ENCODE assay signal across 15 cellular contexts in the genomic region with DNA sequence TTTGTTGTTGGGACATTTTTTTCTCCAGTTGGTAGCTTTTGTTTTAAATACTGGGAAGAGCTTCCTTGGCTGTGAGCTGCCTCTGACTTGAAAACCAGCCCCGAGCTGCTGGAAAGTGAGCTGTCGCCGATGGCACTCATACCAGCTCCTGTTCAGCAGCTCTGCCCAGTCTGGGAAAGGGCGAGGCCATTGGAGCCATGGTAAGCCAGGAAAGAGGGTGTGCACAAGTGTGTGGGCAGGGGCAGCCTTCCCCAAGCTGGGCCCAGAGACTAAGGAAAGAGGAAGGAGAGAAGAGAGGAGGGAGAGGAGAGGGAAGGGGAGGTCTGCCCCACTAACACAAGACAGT. TPM values are rescaled to one million over a fixed set of nuclear protein-coding genes. Genes with fewer than 3 reads are reported as not detected.
DNase-seq lines count a peak whose midpoint lies in the region; ATAC-seq, FAIRE-seq and TF ChIP-seq lines count a peak whose summit lies in the region.
"Had no signal": no experiment of that assay in that cellular context is flagged by ENCODE, and none has a peak within 500 bp of the region (broad histone marks: within the 10 kb centered on the region; RNA-seq: fewer than 3 reads in every experiment).

No MANE protein-coding gene starts in this region.

- H3K18ac ChIP-seq in H9 (ENCODE audit: insufficient read length, low read depth, low read length) = no peak overlapping the region

- H3K9ac ChIP-seq in H9 (ENCODE audit: extremely low read depth, insufficient read length, low read length) = no peak overlapping the region

- no peak for ATAC-seq in left lung
- no peak for ATAC-seq in HG02571 (IDR thresholded peaks at IDR 0.05; ENCODE audit: unreplicated experiment)
- ATAC-seq: activated T-cell treated with anti-CD3 and anti-CD28 coated beads, Interleukin-2, amount 50 U/mL, for 4 hours had no signal

- H3K36me3 Mint-ChIP-seq in H9 (ENCODE audit: insufficient read depth in 1 of 3, low read depth in 3 of 3) = no peaks in the 10 kb centered on the region; a peak in 2 of 7 replicates

- no peak overlapping the region for H3K4ac ChIP-seq in H9 (ENCODE audit: low read depth, low read length)

- H2BK5ac ChIP-seq in H9 (ENCODE audit: insufficient read length, low read length) = no peak overlapping the region

- no peak overlapping the region for H4K5ac ChIP-seq in H9 (ENCODE audit: insufficient read length, low read depth, low read length)

- no peak overlapping the region for H3K14ac ChIP-seq in H9 (ENCODE audit: insufficient read depth, low read length)

- H2BK12ac ChIP-seq in H9 (ENCODE audit: insufficient read length, low read depth, low read length) = no peak overlapping the region

- peaks cover 42% of the 10 kb centered on the region for H3K23me2 ChIP-seq in H9 (ENCODE audit: insufficient read length, low read depth, low read length, poor library complexity, severe bottlenecking)

- H3K4me1 ChIP-seq in H9 (ENCODE audit: insufficient read depth, low read length) (peaks cover 7% of the 10 kb centered on the region; the same call in 1 of the 2 replicates), left lung (peaks cover 10 to 61% of the 10 kb centered on the region in 2 donors), spleen (peaks cover 20 to 70% (median 53%) of the 10 kb centered on the region in 6 donors)

- no peak overlapping the region for H2BK15ac ChIP-seq in H9 (ENCODE audit: low read depth, low read length)

- TF ChIP-seq POLR2A in spleen (IDR thresholded peaks at IDR 0.05) = no peak

- H4K8ac ChIP-seq in H9 (replicated peaks; ENCODE audit: insufficient read length, low read depth, low read length) = no peak overlapping the region

- no peak overlapping the region for H3T11ph ChIP-seq in H9 (ENCODE audit: low read length)

- no peaks in the 10 kb centered on the region for H4K20me1 ChIP-seq in H9 (ENCODE audit: control insufficient read depth, insufficient read depth, insufficient read length)

- H3K27ac Mint-ChIP-seq in H9 = no peak overlapping the region; a peak in 1 of 7 replicates
- H3K27ac Mint-ChIP-seq: activated B cell treated with CpG ODN at 0.5 μM for 24 hours had no signal

- H3K9me3 Mint-ChIP-seq in H9 = peaks cover 0 to 2% of the 10 kb centered on the region in 2 experiments; a peak in 3 of 5 replicates
- H3K9me3 Mint-ChIP-seq: activated B cell treated with CpG ODN at 0.5 μM for 24 hours; activated T-cell treated with anti-CD3 and anti-CD28 coated beads, Interleukin-2, amount 50 U/mL, for 4 hours had no signal

- H3K4me3 Mint-ChIP-seq in H9 = peak overlapping the region; percentile 25 to 75; a peak in 4 of 5 replicates

- intact Hi-C loops in left lung (cut with DNase I) (no loop called here), spleen (cut with DNase I; ENCODE audit: low total_unique reads) (no loop called here)

- peaks cover 58 to 70% of the 10 kb centered on the region in 2 experiments for H3K4me1 Mint-ChIP-seq in H9

- H2AFZ ChIP-seq in H9 (ENCODE audit: low read length) = no peak overlapping the region

- no peak for FAIRE-seq in HTR-8/SVneo (lab: Jason Lieb, UNC)
- FAIRE-seq: GM19239 had no signal

- H3K27ac ChIP-seq in H9 (ENCODE audit: insufficient read length, low read depth, low read length) (no peak overlapping the region), coronary artery (peak overlapping the region in 1 of 2 donors; percentile 24), left lung (peak overlapping the region in 1 of 2 donors; percentile 3), spleen (peak overlapping the region in 6 of 8 donors; percentile 22 to 100 (median 100))
- H3K27ac ChIP-seq: ovary had no signal

- peaks cover 95% of the 10 kb centered on the region for H3K27me3 Mint-ChIP-seq in H9 (ENCODE audit: low read depth)

- no peak overlapping the region for H2BK20ac ChIP-seq in H9 (ENCODE audit: low read depth, low read length, poor library complexity, severe bottlenecking)

- H3K27me3 ChIP-seq in H9 (ENCODE audit: insufficient read depth, low read length) = peaks cover 85% of the 10 kb centered on the region
- peaks cover 54 to 90% of the 10 kb centered on the region in 2 donors for H3K27me3 ChIP-seq in left lung
- peaks cover 0 to 31% (median 14%) of the 10 kb centered on the region in 7 donors for H3K27me3 ChIP-seq in spleen (replicated peaks in 1 of 7)
- H3K27me3 ChIP-seq: ovary had no signal

- DNase-seq in H9 = peak; percentile 42
- DNase-seq in coronary artery (ENCODE audit: low spot score) = no peak
- DNase-seq in left lung = peak; percentile 45 to 66
- DNase-seq in spleen = peak; percentile 78
- DNase-seq in inferior parietal cortex (ENCODE audit: extremely low spot score) = no peak
- DNase-seq in HTR-8/SVneo (ENCODE audit: insufficient read length, low spot score) = no peak
- DNase-seq: activated B cell treated with CpG ODN at 0.5 μM for 24 hours; activated T-cell treated with anti-CD3 and anti-CD28 coated beads, Interleukin-2, amount 50 U/mL, for 4 hours; HCEC 1CT; ovary; SIG-M5; stimulated activated CD4-positive, alpha-beta T cell treated with anti-CD3 and anti-CD28 coated beads, Interleukin-2, amount 100 ng/mL, for 48 hours; stimulated activated naive CD4-positive, alpha-beta T cell treated with Interleukin-2 at 50 U/mL for 16 hours had no signal

- WGBS in H9 (ENCODE audit: extremely low coverage, insufficient read length, low lambda C conversion rate) = no CpG with 5 or more reads among the region's 4 CpGs
- WGBS in spleen, 5 donors = 47 to 72% (median 67%) methylated on average over 4 of the region's 4 CpGs

- no peak overlapping the region for H2AK5ac ChIP-seq in H9 (ENCODE audit: insufficient read length, low read length)

- no peak for TF ChIP-seq CTCF in H9 (conservative IDR thresholded peaks at IDR 0.05)
- TF ChIP-seq CTCF in coronary artery (IDR thresholded peaks at IDR 0.05) = no peak
- no peak for TF ChIP-seq CTCF in left lung (IDR thresholded peaks at IDR 0.05)
- TF ChIP-seq CTCF in spleen (IDR thresholded peaks at IDR 0.05 in 8 of 11, conservative IDR thresholded peaks at IDR 0.05 in 3 of 11) = no peak

- H3K9me3 ChIP-seq in H9 (ENCODE audit: control insufficient read depth, low read depth, low read length) (no peaks in the 10 kb centered on the region), left lung (no peaks in the 10 kb centered on the region), spleen (no peaks in the 10 kb centered on the region)

- peak overlapping the region; percentile 90 for H3K4me2 ChIP-seq in H9 (ENCODE audit: insufficient read depth, insufficient read length, low read length)

- no peaks in the 10 kb centered on the region for H3K79me2 ChIP-seq in H9 (ENCODE audit: insufficient read depth, low read length)

- H3K23ac ChIP-seq in H9 (ENCODE audit: insufficient read length, low read depth, low read length) = no peak overlapping the region

- H3K79me1 ChIP-seq in H9 (ENCODE audit: insufficient read depth, low read depth, low read length, poor library complexity, severe bottlenecking) = no peaks in the 10 kb centered on the region

- H3K4me3 ChIP-seq in coronary artery (peak overlapping the region; percentile 54), left lung (no peak overlapping the region), spleen (peak overlapping the region in 2 of 8 donors; percentile 7 to 94)
- H3K4me3 ChIP-seq: ovary had no signal

- no peaks in the 10 kb centered on the region for H3K36me3 ChIP-seq in left lung
- H3K36me3 ChIP-seq in spleen = no peaks in the 10 kb centered on the region
- H3K36me3 ChIP-seq: ovary had no signal

- no peak overlapping the region for H4K91ac ChIP-seq in H9 (ENCODE audit: insufficient read length, low read depth, low read length)

- H2BK120ac ChIP-seq in H9 (ENCODE audit: low read depth, low read length, poor library complexity, severe bottlenecking) = no peak overlapping the region

- no peak overlapping the region for H3K56ac ChIP-seq in H9 (ENCODE audit: insufficient read length, low read depth, low read length)

RNA-seq across cellular contexts. Expression of gene FLI1, which starts 3.2 kb away (rescaled TPM):
- total RNA-seq in H9 (2021) (0.24 and 0.66 TPM in 2 replicates), left lung (10 to 100 TPM; 27.4 to 53.8 TPM), spleen (100 to 1,000 TPM; 125 to 270 (median 160) TPM)
- 10 to 100 TPM; 45.8 to 74.2 (median 52.5) TPM for polyA plus RNA-seq in spleen

Comparison
In these comparisons a context has a peak if more than half of its experiments do, and no peak if none do; other contexts are left out.
1. DNase-seq: peak in H9 (single experiment), left lung (2 of 2) and spleen (single experiment); none in coronary artery (single experiment), inferior parietal cortex (single experiment) and HTR-8/SVneo (single experiment).
2. RNA of gene FLI1, which starts 3.2 kb away (total RNA-seq): 125 to 270 TPM in spleen and 27.4 to 53.8 TPM in left lung; 0.24 to 0.66 TPM in H9; every median in the first group is over 10 times any median in the second.